Comparison of ENCODE assay signal across 21 cellular contexts in the genomic region with DNA sequence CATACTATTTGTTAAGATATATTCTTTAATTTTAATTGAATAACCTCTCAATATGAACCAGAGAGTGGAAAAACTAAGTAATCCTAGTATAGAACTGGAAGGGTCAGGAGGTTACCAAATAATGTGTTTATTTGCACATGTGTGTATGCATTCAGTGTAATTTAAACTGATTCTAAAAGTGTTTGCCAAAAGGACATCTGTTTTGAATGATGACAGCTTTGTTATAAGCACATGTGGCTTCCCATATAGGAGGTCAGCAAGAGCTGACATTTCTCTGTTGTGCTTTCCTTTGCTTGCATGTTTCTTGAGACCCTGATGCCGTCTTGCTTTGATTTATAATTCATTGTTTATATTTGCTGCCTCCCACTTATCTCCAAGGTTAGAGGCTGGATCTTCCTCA.
"Had no signal": no experiment of that assay in that cellular context is flagged by ENCODE, and none has a peak within 500 bp of the region (broad histone marks: within the 10 kb centered on the region; RNA-seq: fewer than 3 reads in every experiment).

No MANE protein-coding gene starts in this region.

- DNase-seq: activated CD4-positive, alpha-beta T cell treated with anti-CD3 and anti-CD28 coated beads for 4 hours; activated CD4-positive, alpha-beta T cell treated with anti-CD3 and anti-CD28 coated beads, Interleukin-2, amount 50 U/mL, for 48 hours; activated CD8-positive, alpha-beta memory T cell treated with anti-CD3 and anti-CD28 coated beads for 24 hours; activated effector memory CD4-positive, alpha-beta T cell treated with anti-CD3 and anti-CD28 coated beads, Interleukin-2, amount 50 U/mL, for 16 hours; activated naive CD4-positive, alpha-beta T cell treated with anti-CD3 and anti-CD28 coated beads for 36 hours; activated naive CD8-positive, alpha-beta T cell treated with anti-CD3 and anti-CD28 coated beads for 36 hours; cerebellar nuclear complex; colonic mucosa; effector memory CD4-positive, alpha-beta T cell; erythroblast; left ventricle myocardium inferior; mesendoderm; natural killer cell; occipital lobe; stimulated activated CD4-positive, alpha-beta T cell treated with anti-CD3 and anti-CD28 coated beads, Interleukin-1b, Interleukin-23, amount 100 ng/mL, for 48 hours; stimulated activated CD4-positive, alpha-beta T cell treated with anti-CD3 and anti-CD28 coated beads, Interleukin-4, amount 100 ng/mL, for 4 hours; stimulated activated CD8-positive, alpha-beta memory T cell treated with anti-CD3 and anti-CD28 coated beads, Interleukin-4, amount 100 ng/mL, for 48 hours; stomach; T-helper 9 cell; tibial artery had no signal

- ATAC-seq: natural killer cell; stimulated activated memory B cell treated with anti-CD40 and anti-IgM and Interleukin-4, amounts not matched to agents 10 μg/mL and 1 μg/mL and 100 μg/mL, for 72 hours had no signal
